In genomic region chr1:3393987-3394920, GRCh38 we compare ENCODE assay signal across 14 cellular contexts.
DNase-seq lines count a peak whose midpoint lies in the region; ATAC-seq lines count a peak whose summit lies in the region.
"Had no signal": no experiment of that assay in that cellular context is flagged by ENCODE, and none has a peak within 500 bp of the region (broad histone marks: within the 10 kb centered on the region; RNA-seq: fewer than 3 reads in every experiment).

No MANE protein-coding gene starts in this region.

- DNase-seq in Right ventricle myocardium inferior (ENCODE audit: missing footprints) (peak; percentile 69), cardiac septum (ENCODE audit: low spot score) (no peak), iPS DF 6.9 (ENCODE audit: low read depth, low spot score) (no peak), trophoblast cell (no peak), NCI-H774 (lab: John Stamatoyannopoulos, UW) (no peak), NCI-H524 treated with DMSO at 0.1 percent for 48 hours (lab: John Stamatoyannopoulos, UW) (no peak), EL (no peak), medulla oblongata (ENCODE audit: extremely low spot score) (no peak)
- DNase-seq: 8988T; activated CD4-positive, CD25-positive, alpha-beta regulatory T cell; CD8-positive, alpha-beta memory T cell; esophagus squamous epithelium; NCI-H1105 treated with DMSO at 0.1 percent for 48 hours; stimulated activated CD4-positive, alpha-beta T cell treated with anti-CD3 and anti-CD28 coated beads, Interleukin-4, amount 100 ng/mL, for 24 hours had no signal

- no peaks in the 10 kb centered on the region for H3K36me3 ChIP-seq in iPS DF 6.9 (ENCODE audit: control insufficient read depth, insufficient read depth, low read length)
- H3K36me3 ChIP-seq in trophoblast cell (ENCODE audit: control insufficient read depth in 1 of 2, insufficient read depth in 2 of 2, low read length in 2 of 2): no peaks in the 10 kb centered on the region
- H3K36me3 ChIP-seq: esophagus squamous epithelium had no signal

- H4K91ac ChIP-seq in trophoblast cell (ENCODE audit: low read depth, low read length): no peak overlapping the region

- H4K8ac ChIP-seq in trophoblast cell (ENCODE audit: low read depth, low read length): no peak overlapping the region

- H3K4me2 ChIP-seq in trophoblast cell (ENCODE audit: low read length): peak overlapping the region; percentile 73

- intact Hi-C loops in Right ventricle myocardium inferior (cut with DNase I): loop anchor here (1.0 kb wide), 1 partner anchor 42 kb away; no protein-coding TSS in a partner anchor
- intact Hi-C loops in cardiac septum (cut with DNase I): loop anchor here (5.0 kb wide), 2 partner anchors 82 to 327 kb away; partner anchors contain the start of gene PRDM16

- H3K23ac ChIP-seq in trophoblast cell (ENCODE audit: low read length): no peak overlapping the region

- peaks cover 2% of the 10 kb centered on the region for H3K79me1 ChIP-seq in trophoblast cell (ENCODE audit: low read length)

- H2BK120ac ChIP-seq in trophoblast cell (ENCODE audit: insufficient read depth, low read length, poor library complexity): no peak overlapping the region

- H2AK5ac ChIP-seq in trophoblast cell (ENCODE audit: low read length): no peak overlapping the region

- no peak overlapping the region for H3K4ac ChIP-seq in trophoblast cell (ENCODE audit: low read depth, low read length)

- H2BK12ac ChIP-seq in trophoblast cell (ENCODE audit: low read length): no peak overlapping the region

- H2AFZ ChIP-seq in trophoblast cell (ENCODE audit: insufficient read depth, low read length, poor library complexity): no peak overlapping the region

- no CpG with 5 or more reads among the region's 59 CpGs for WGBS in iPS DF 6.9 (ENCODE audit: insufficient coverage, insufficient read length)
- no CpG with 5 or more reads among the region's 59 CpGs for WGBS in trophoblast cell (ENCODE audit: extremely low coverage, insufficient coverage, insufficient read length)

- no peak overlapping the region for H2BK5ac ChIP-seq in trophoblast cell (ENCODE audit: low read depth, low read length, poor library complexity)

- no peak overlapping the region for H3K9ac ChIP-seq in trophoblast cell (ENCODE audit: low read length)

- H3K18ac ChIP-seq in trophoblast cell (ENCODE audit: low read length): no peak overlapping the region

- H3K4me3 ChIP-seq in iPS DF 6.9 (ENCODE audit: low read length) (peak overlapping the region; percentile 32; the same call in 1 of the 2 replicates), trophoblast cell (ENCODE audit: low read depth, low read length) (peak overlapping the region; percentile 13)

- no peak overlapping the region for H3K14ac ChIP-seq in trophoblast cell (ENCODE audit: low read length)

- H4K12ac ChIP-seq in trophoblast cell (ENCODE audit: low read depth, low read length): no peak overlapping the region

- H3K27me3 ChIP-seq in iPS DF 6.9 (ENCODE audit: control insufficient read depth, insufficient read depth, low read length) (peaks cover 13% of the 10 kb centered on the region), trophoblast cell (ENCODE audit: insufficient read depth, low read length) (peaks cover 44% of the 10 kb centered on the region)

- H3K27ac ChIP-seq in iPS DF 6.9 (ENCODE audit: low read length) (no peak overlapping the region), trophoblast cell (ENCODE audit: low read depth, low read length) (no peak overlapping the region)

- ATAC-seq in Right ventricle myocardium inferior: peak; percentile 27

- H3K4me1 ChIP-seq in iPS DF 6.9 (ENCODE audit: control insufficient read depth, insufficient read depth, low read length): no peaks in the 10 kb centered on the region; the same call in 1 of the 2 replicates
- H3K4me1 ChIP-seq in trophoblast cell (ENCODE audit: control insufficient read depth in 1 of 2, insufficient read depth in 2 of 2, low read length in 2 of 2): peaks cover 2 to 5% of the 10 kb centered on the region in 2 experiments

- H3K79me2 ChIP-seq in trophoblast cell (ENCODE audit: control insufficient read depth, insufficient read depth, low read length, poor library complexity): no peaks in the 10 kb centered on the region

- H3K9me3 ChIP-seq in iPS DF 6.9 (ENCODE audit: control insufficient read depth, insufficient read depth, low read length) (no peaks in the 10 kb centered on the region), trophoblast cell (ENCODE audit: insufficient read depth, low read depth, low read length) (peaks cover 2% of the 10 kb centered on the region)
- H3K9me3 ChIP-seq: esophagus squamous epithelium had no signal
